Comparison of ENCODE assay signal across 8 cellular contexts in genomic region chr4:88539322-88540068, GRCh38. TPM values are rescaled to one million over a fixed set of nuclear protein-coding genes. Genes with fewer than 3 reads are reported as not detected.
A peak's percentile ranks its signal among the peaks of the same experiment; 100 is the strongest.
DNase-seq lines count a peak whose midpoint lies in the region; ATAC-seq and TF ChIP-seq lines count a peak whose summit lies in the region.
"Not testable (repeated sequence)": the region's sequence is repeated elsewhere in the genome, so short reads cannot be mapped to it uniquely, and the experiment has no call there.

No MANE protein-coding gene starts in this region.

- not testable (repeated sequence) for H2AFZ ChIP-seq in PC-9

- H3K4me1 ChIP-seq in PC-9 (replicated peaks; ENCODE audit: insufficient read depth) = not testable (repeated sequence)

- not testable (repeated sequence) for H3K79me2 ChIP-seq in PC-9 (ENCODE audit: low read depth)

- POLR2A ChIA-PET in PC-9 (lab: Charles Lee; ENCODE audit: unreplicated experiment) = interaction anchor here (1.0 kb wide), 1 partner anchor 120 kb away, joined by 9 read pairs; no protein-coding TSS in a partner anchor
- POLR2A ChIA-PET in activated CD8-positive, alpha-beta T cell treated with anti-CD3 and anti-CD28 coated beads for 36 hours (lab: Charles Lee) = not testable (repeated sequence)

- not testable (repeated sequence) for H3K27ac ChIP-seq in PC-9

- TF ChIP-seq CTCF in PC-9 (conservative IDR thresholded peaks at IDR 0.05) = peak; percentile 72
- TF ChIP-seq CTCF in activated CD8-positive, alpha-beta T cell treated with anti-CD3 and anti-CD28 coated beads for 36 hours (IDR thresholded peaks at IDR 0.05) = peak; percentile 74
- TF ChIP-seq CTCF in brain (conservative IDR thresholded peaks at IDR 0.05) = peak; percentile 52 to 64
- not testable (repeated sequence) for TF ChIP-seq CTCF in omental fat pad (IDR thresholded peaks at IDR 0.05)

- H3K9me3 Mint-ChIP-seq in activated CD8-positive, alpha-beta T cell treated with anti-CD3 and anti-CD28 coated beads for 36 hours = not testable (repeated sequence)
- peaks cover 0 to 12% (median 3%) of the 10 kb centered on the region in 5 experiments for H3K9me3 Mint-ChIP-seq in brain

- peak; percentile 45 for ATAC-seq in activated CD8-positive, alpha-beta T cell treated with anti-CD3 and anti-CD28 coated beads for 36 hours
- not testable (repeated sequence) for ATAC-seq in left cardiac atrium; omental fat pad (ENCODE audit: low FRiP score)

- H3K9me2 ChIP-seq in PC-9 (ENCODE audit: insufficient read depth) = not testable (repeated sequence)

- not testable (repeated sequence) for H3K4me2 ChIP-seq in PC-9

- BruUV-seq in PC-9 (replicated peaks; lab: Mats Ljungman, UMichigan) = not testable (repeated sequence)

- H3K4me1 Mint-ChIP-seq in activated CD8-positive, alpha-beta T cell treated with anti-CD3 and anti-CD28 coated beads for 36 hours (ENCODE audit: low read depth) = peaks cover 11% of the 10 kb centered on the region
- H3K4me1 Mint-ChIP-seq in brain = peaks cover 11% of the 10 kb centered on the region

- H3K4me3 ChIP-seq in PC-9 = not testable (repeated sequence)

- CTCF ChIA-PET in PC-9 (lab: Charles Lee) = interaction anchor here (0.6 to 1.4 kb wide), 5 partner anchors 52 to 196 kb away, joined by 3 to 12 read pairs (median 3); no protein-coding TSS in a partner anchor
- CTCF ChIA-PET in activated CD8-positive, alpha-beta T cell treated with anti-CD3 and anti-CD28 coated beads for 36 hours (lab: Charles Lee) = interaction anchor here (0.6 to 4.0 kb wide), 76 partner anchors 9 to 530 kb away, joined by 3 to 58 read pairs (median 5); partner anchors contain the start of genes HERC3, NAP1L5 and PYURF

- DNase-seq in CD1c-positive myeloid dendritic cell (ENCODE audit: extremely low spot score) (peak; percentile 36), HK-2 (ENCODE audit: unreplicated experiment) (peak; percentile 59), PC-9 (peak; percentile 32 to 57), left cardiac atrium (peak; percentile 84), omental fat pad (ENCODE audit: low spot score) (peak; percentile 59)
- DNase-seq in activated CD8-positive, alpha-beta T cell treated with anti-CD3 and anti-CD28 coated beads for 36 hours = peak; percentile 87
- DNase-seq in stimulated activated CD8-positive, alpha-beta memory T cell treated with anti-CD3 and anti-CD28 coated beads, Interleukin-4, amount 100 ng/mL, for 24 hours (ENCODE audit: low read depth) = peak; percentile 64

- not testable (repeated sequence) for H3F3A ChIP-seq in PC-9 (ENCODE audit: insufficient read depth, low read depth)

- intact Hi-C loops in PC-9 (cut with micrococcal nuclease; ENCODE audit: unreplicated experiment) = loop anchor here (1.0 to 5.0 kb wide), 3 partner anchors 53 to 278 kb away; partner anchors contain the start of gene HERC3
- intact Hi-C loops in activated CD8-positive, alpha-beta T cell treated with anti-CD3 and anti-CD28 coated beads for 36 hours (cut with micrococcal nuclease) = loop anchor here (2.0 kb wide), 1 partner anchor 119 kb away; no protein-coding TSS in a partner anchor
- intact Hi-C loops in left cardiac atrium (cut with DNase I) = loop anchor here (1.0 to 10.0 kb wide), 3 partner anchors 118 to 485 kb away; no protein-coding TSS in a partner anchor

- H3K27me3 Mint-ChIP-seq in activated CD8-positive, alpha-beta T cell treated with anti-CD3 and anti-CD28 coated beads for 36 hours = not testable (repeated sequence)
- peaks cover 14% of the 10 kb centered on the region for H3K27me3 Mint-ChIP-seq in brain

- H4K20me1 ChIP-seq in PC-9 (ENCODE audit: insufficient read depth) = not testable (repeated sequence)

- not testable (repeated sequence) for H3K36me3 ChIP-seq in PC-9 (ENCODE audit: low read depth)

- not testable (repeated sequence) for H3K4me3 Mint-ChIP-seq in activated CD8-positive, alpha-beta T cell treated with anti-CD3 and anti-CD28 coated beads for 36 hours; brain

- H3K9me3 ChIP-seq in PC-9 (ENCODE audit: insufficient read depth, low read depth) = not testable (repeated sequence)

- H3K36me3 Mint-ChIP-seq in activated CD8-positive, alpha-beta T cell treated with anti-CD3 and anti-CD28 coated beads for 36 hours (ENCODE audit: low read depth); brain: not testable (repeated sequence)

- H3K27ac Mint-ChIP-seq in activated CD8-positive, alpha-beta T cell treated with anti-CD3 and anti-CD28 coated beads for 36 hours; brain: not testable (repeated sequence)

- not testable (repeated sequence) for H3K27me3 ChIP-seq in PC-9 (ENCODE audit: insufficient read depth, low read depth)

RNA-seq across cellular contexts. Expression of gene PYURF, which starts 15.9 kb away (rescaled TPM):
- total RNA-seq in PC-9 (2021) = 53.3 and 55.0 TPM in 2 replicates
- 10 to 100 TPM; 47.4 to 50.7 TPM for total RNA-seq in activated CD8-positive, alpha-beta T cell treated with anti-CD3 and anti-CD28 coated beads for 36 hours
- 40.8 TPM for polyA plus RNA-seq in brain (ENCODE audit: insufficient read depth, low read depth, low replicate concordance)
- 10 to 100 TPM; 53.4 to 59.5 TPM for total RNA-seq in left cardiac atrium
- total RNA-seq in omental fat pad = 100 to 1,000 TPM in 1 of 4 donors, 10 to 100 TPM in 3; 78.5 to 101 (median 86.1) TPM

RNA-seq across cellular contexts. Expression of gene HERC3, which starts 52.8 kb away (rescaled TPM):
- total RNA-seq in PC-9 (2021) = 14.7 and 16.9 TPM in 2 replicates
- 10 to 100 TPM; 59.7 to 66.4 TPM for total RNA-seq in activated CD8-positive, alpha-beta T cell treated with anti-CD3 and anti-CD28 coated beads for 36 hours
- polyA plus RNA-seq in brain (ENCODE audit: insufficient read depth, low read depth, low replicate concordance) = 9.4 TPM
- 10 to 100 TPM; 41.9 to 45.9 TPM for total RNA-seq in left cardiac atrium
- total RNA-seq in omental fat pad = 10 to 100 TPM; 21.3 to 48.7 (median 33.6) TPM

Comparison
In these comparisons a context has a peak if more than half of its experiments do, and no peak if none do; other contexts are left out.
1. DNase-seq: peak in every context shown above with its lines; median percentile 87 in activated CD8-positive, alpha-beta T cell treated with anti-CD3 and anti-CD28 coated beads for 36 hours; 84 in left cardiac atrium; 64 in stimulated activated CD8-positive, alpha-beta memory T cell treated with anti-CD3 and anti-CD28 coated beads, Interleukin-4, amount 100 ng/mL, for 24 hours; 59 in HK-2; 59 in omental fat pad; 44 in PC-9; 36 in CD1c-positive myeloid dendritic cell.